Comparison of ENCODE assay signal across 10 cellular contexts in the genomic region with DNA sequence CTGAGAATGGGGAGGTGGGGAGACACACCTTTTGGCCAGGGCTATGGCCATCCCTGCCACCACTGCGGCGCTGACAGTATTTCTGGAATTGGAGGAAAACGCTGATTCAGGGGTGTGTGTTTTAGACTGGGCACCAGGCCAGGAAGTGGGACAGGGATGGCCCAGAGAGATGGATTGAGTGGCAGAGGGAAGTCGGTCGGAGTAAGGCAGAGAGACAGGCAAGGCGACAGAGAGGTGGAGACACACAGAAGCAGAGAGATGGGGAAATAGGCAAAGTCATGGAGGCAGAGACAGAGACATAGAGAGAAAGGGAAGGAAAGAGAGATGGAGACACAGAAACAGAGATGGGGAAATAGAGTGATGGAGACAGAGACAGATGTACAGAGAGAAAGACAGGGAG. TPM values are rescaled to one million over a fixed set of nuclear protein-coding genes. Genes with fewer than 3 reads are reported as not detected.
"Had no signal": no experiment of that assay in that cellular context is flagged by ENCODE, and none has a peak within 500 bp of the region (broad histone marks: within the 10 kb centered on the region; RNA-seq: fewer than 3 reads in every experiment).

No MANE protein-coding gene starts in this region.

- H3K4me2 ChIP-seq: KMS-11 had no signal

- H3K4me3 ChIP-seq: GM23248 had no signal

- H3K27ac Mint-ChIP-seq: HFFc6 had no signal

- H3K9me3 Mint-ChIP-seq: HFFc6 had no signal

- H2AFZ ChIP-seq: GM23248 had no signal

- H3K9ac ChIP-seq: GM23248, KMS-11 had no signal

- H3K4me3 Mint-ChIP-seq: HFFc6 had no signal

- H3K27ac ChIP-seq: GM23248, KMS-11 had no signal

- FAIRE-seq: HTR-8/SVneo had no signal

- DNase-seq: GM23248, GOT3, H7, HCEC 1CT, HFFc6, IMR-90, KBM-7 had no signal

RNA-seq across cellular contexts. Expression of a gene that starts 4.1 kb away (rescaled TPM):
- total RNA-seq: GM23248, HT-29, IMR-90 had no signal

RNA-seq across cellular contexts. Expression of a gene that starts 5.4 kb away (rescaled TPM):
- total RNA-seq: GM23248, HFFc6, HT-29, IMR-90 had no signal
- polyA plus RNA-seq: GM23248 had no signal
